Comparison of ENCODE assay signal across 12 cellular contexts in the genomic region with DNA sequence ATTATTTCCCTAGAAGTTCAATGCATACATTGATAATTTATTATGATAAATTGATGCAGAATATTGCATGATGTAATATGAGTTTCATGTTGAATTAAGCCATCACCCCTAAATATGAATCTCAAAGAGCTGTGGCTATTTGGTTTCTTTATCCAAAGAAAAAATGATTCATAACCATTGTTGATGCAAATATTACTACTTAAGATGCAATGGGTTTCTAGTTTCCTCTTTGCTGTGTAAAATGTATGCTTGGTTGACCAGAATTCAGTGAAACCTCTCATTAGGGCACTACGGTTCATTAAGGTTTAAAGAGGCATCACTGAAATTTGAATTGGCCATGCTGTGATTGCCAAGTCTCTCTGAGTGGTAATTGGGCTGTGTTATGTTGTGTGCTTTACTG.
A peak's percentile ranks its signal among the peaks of the same experiment; 100 is the strongest.
DNase-seq lines count a peak whose midpoint lies in the region; ATAC-seq and TF ChIP-seq lines count a peak whose summit lies in the region.
"Had no signal": no experiment of that assay in that cellular context is flagged by ENCODE, and none has a peak within 500 bp of the region (broad histone marks: within the 10 kb centered on the region; RNA-seq: fewer than 3 reads in every experiment).

No MANE protein-coding gene starts in this region.

- TF ChIP-seq CTCF in suprapubic skin (IDR thresholded peaks at IDR 0.05) = no peak
- no peak for TF ChIP-seq CTCF in endodermal cell (conservative IDR thresholded peaks at IDR 0.05)

- H3K4me3 Mint-ChIP-seq in stimulated activated effector memory CD8-positive, alpha-beta T cell treated with anti-CD3 and anti-CD28 coated beads, Interleukin-12 subunit alpha, Interleukin-12 subunit beta, amount 100 ng/mL, for 72 hours = no peak overlapping the region
- H3K4me3 Mint-ChIP-seq in endodermal cell = no peak overlapping the region

- H3K27ac ChIP-seq in suprapubic skin (no peak overlapping the region), endodermal cell (ENCODE audit: low read depth, low read length) (no peak overlapping the region)

- H3K27ac Mint-ChIP-seq in stimulated activated effector memory CD8-positive, alpha-beta T cell treated with anti-CD3 and anti-CD28 coated beads, Interleukin-12 subunit alpha, Interleukin-12 subunit beta, amount 100 ng/mL, for 72 hours = no peak overlapping the region
- no peak overlapping the region for H3K27ac Mint-ChIP-seq in endodermal cell

- DNase-seq in DMS79 (lab: John Stamatoyannopoulos, UW) = peak; percentile 3
- peak; percentile 90 for DNase-seq in NCI-H2029 treated with DMSO at 0.1 percent for 48 hours (lab: John Stamatoyannopoulos, UW)
- no peak for DNase-seq in stimulated activated effector memory CD8-positive, alpha-beta T cell treated with anti-CD3 and anti-CD28 coated beads, Interleukin-12 subunit alpha, Interleukin-12 subunit beta, amount 100 ng/mL, for 72 hours (ENCODE audit: low spot score in 2 of 2)
- no peak for DNase-seq in GDM1 (lab: John Stamatoyannopoulos, UW)
- DNase-seq in suprapubic skin (ENCODE audit: low spot score in 2 of 2) = no peak
- no peak for DNase-seq in endodermal cell
- DNase-seq: ACHN; activated naive CD4-positive, alpha-beta T cell; effector memory CD4-positive, alpha-beta T cell; nucleus accumbens had no signal

- TF ChIP-seq EP300 in suprapubic skin (IDR thresholded peaks at IDR 0.05) = no peak

- no peaks in the 10 kb centered on the region for H3K27me3 Mint-ChIP-seq in endodermal cell (ENCODE audit: insufficient read depth)

- 73% methylated on average over 1 of the region's 1 CpG for WGBS in suprapubic skin
- WGBS in endodermal cell (ENCODE audit: insufficient coverage in 1 of 2, insufficient read length in 1 of 2), 2 experiments = 89% methylated on average over 1 of the region's 1 CpG; no CpG with 5 or more reads in 1 of the 2 experiments

- no peak overlapping the region for H3K9ac ChIP-seq in endodermal cell (ENCODE audit: extremely low read depth, low read length, poor library complexity, severe bottlenecking)

- H3K27me3 ChIP-seq in suprapubic skin (no peaks in the 10 kb centered on the region), endodermal cell (ENCODE audit: control insufficient read depth, insufficient read depth, low read length, poor library complexity, severe bottlenecking) (no peaks in the 10 kb centered on the region)

- no peak overlapping the region for H3K4me3 ChIP-seq in suprapubic skin
- H3K4me3 ChIP-seq in endodermal cell (ENCODE audit: low read length) = no peak overlapping the region

- H3K36me3 ChIP-seq in suprapubic skin (no peaks in the 10 kb centered on the region), endodermal cell (ENCODE audit: control insufficient read depth, insufficient read depth, low read length) (no peaks in the 10 kb centered on the region)

- no peaks in the 10 kb centered on the region for H3K9me3 Mint-ChIP-seq in stimulated activated effector memory CD8-positive, alpha-beta T cell treated with anti-CD3 and anti-CD28 coated beads, Interleukin-12 subunit alpha, Interleukin-12 subunit beta, amount 100 ng/mL, for 72 hours
- H3K9me3 Mint-ChIP-seq in endodermal cell = no peaks in the 10 kb centered on the region

- H3K4me1 ChIP-seq in suprapubic skin (no peaks in the 10 kb centered on the region), endodermal cell (ENCODE audit: control insufficient read depth, insufficient read depth, low read length) (no peaks in the 10 kb centered on the region)

- no peak for TF ChIP-seq POLR2A in suprapubic skin (IDR thresholded peaks at IDR 0.05)

- no peaks in the 10 kb centered on the region for H3K9me3 ChIP-seq in suprapubic skin
- no peaks in the 10 kb centered on the region for H3K9me3 ChIP-seq in endodermal cell (ENCODE audit: control insufficient read depth, low read length)

- ATAC-seq in GM19452 (IDR thresholded peaks at IDR 0.05; ENCODE audit: unreplicated experiment) (peak; percentile 50), HG03039 (IDR thresholded peaks at IDR 0.05; ENCODE audit: unreplicated experiment) (peak; percentile 39)
- no peak for ATAC-seq in stimulated activated effector memory CD8-positive, alpha-beta T cell treated with anti-CD3 and anti-CD28 coated beads, Interleukin-12 subunit alpha, Interleukin-12 subunit beta, amount 100 ng/mL, for 72 hours

- H3K4me1 Mint-ChIP-seq in stimulated activated effector memory CD8-positive, alpha-beta T cell treated with anti-CD3 and anti-CD28 coated beads, Interleukin-12 subunit alpha, Interleukin-12 subunit beta, amount 100 ng/mL, for 72 hours = no peaks in the 10 kb centered on the region
- peaks cover 2% of the 10 kb centered on the region for H3K4me1 Mint-ChIP-seq in endodermal cell

- no peaks in the 10 kb centered on the region for H3K36me3 Mint-ChIP-seq in stimulated activated effector memory CD8-positive, alpha-beta T cell treated with anti-CD3 and anti-CD28 coated beads, Interleukin-12 subunit alpha, Interleukin-12 subunit beta, amount 100 ng/mL, for 72 hours
- no peaks in the 10 kb centered on the region for H3K36me3 Mint-ChIP-seq in endodermal cell (ENCODE audit: low read depth)

Comparison
In these comparisons a context has a peak if more than half of its experiments do, and no peak if none do; other contexts are left out.
1. DNase-seq: peak in DMS79 (single experiment) and NCI-H2029 treated with DMSO at 0.1 percent for 48 hours (single experiment); none in stimulated activated effector memory CD8-positive, alpha-beta T cell treated with anti-CD3 and anti-CD28 coated beads, Interleukin-12 subunit alpha, Interleukin-12 subunit beta, amount 100 ng/mL, for 72 hours (0 of 2), GDM1 (single experiment), suprapubic skin (0 of 2) and endodermal cell (single experiment).